ENCODE assay signal across 22 cellular contexts in genomic region chr2:151575338-151575737, GRCh38.
DNase-seq lines count a peak whose midpoint lies in the region; ATAC-seq and TF ChIP-seq lines count a peak whose summit lies in the region.
"Had no signal": no experiment of that assay in that cellular context is flagged by ENCODE, and none has a peak within 500 bp of the region (broad histone marks: within the 10 kb centered on the region; RNA-seq: fewer than 3 reads in every experiment).

No MANE protein-coding gene starts in this region.

- H3K4me3 ChIP-seq in RWPE2 (ENCODE audit: severe bottlenecking): no peak overlapping the region
- no peak overlapping the region for H3K4me3 ChIP-seq in fibroblast of pulmonary artery (replicated peaks; ENCODE audit: low read depth, low read length)
- H3K4me3 ChIP-seq in skeletal muscle cell (ENCODE audit: low read depth, low read length): no peak overlapping the region
- H3K4me3 ChIP-seq: colonic mucosa, smooth muscle cell, suprapubic skin had no signal

- no peaks in the 10 kb centered on the region for H3K27me3 Mint-ChIP-seq in progenitor cell of endocrine pancreas
- H3K27me3 Mint-ChIP-seq: B cell had no signal

- H3K9me3 ChIP-seq in RWPE2 (ENCODE audit: severe bottlenecking): no peaks in the 10 kb centered on the region
- H3K9me3 ChIP-seq: colonic mucosa, suprapubic skin had no signal

- DNase-seq in HCEC 1CT (peak; percentile 9), RWPE2 (ENCODE audit: low spot score) (no peak), fibroblast of pulmonary artery (ENCODE audit: low read depth) (peak; percentile 6), skeletal muscle cell (ENCODE audit: low read depth) (peak; percentile 13), NCI-H128 (lab: John Stamatoyannopoulos, UW; ENCODE audit: unreplicated experiment) (no peak), progenitor cell of endocrine pancreas (ENCODE audit: low spot score, unreplicated experiment) (no peak)
- DNase-seq: activated gamma-delta T cell treated with Interleukin-2 at 50 U/mL for 16 hours; amygdala; colonic mucosa; H7; NCI-H446 treated with DMSO at 0.1 percent for 48 hours; posterior cingulate gyrus; SHP77 treated with DMSO at 0.1 percent for 48 hours; stimulated activated CD4-positive, alpha-beta T cell treated with anti-CD3 and anti-CD28 coated beads, Interleukin-4, amount 100 ng/mL, for 4 hours; stimulated activated CD8-positive, alpha-beta memory T cell treated with anti-CD3 and anti-CD28 coated beads, Interleukin-4, amount 100 ng/mL, for 48 hours had no signal

- no peaks in the 10 kb centered on the region for H3K9me3 Mint-ChIP-seq in progenitor cell of endocrine pancreas (ENCODE audit: low read depth)
- H3K9me3 Mint-ChIP-seq: T-helper 1 cell treated with Interleukin-12 subunit alpha and Interleukin-12 subunit beta and Interleukin-4 antibody, amounts not matched to agents 30 μg/mL and 1 μg/mL, for 36 hours had no signal

- no peaks in the 10 kb centered on the region for H3K36me3 Mint-ChIP-seq in progenitor cell of endocrine pancreas (ENCODE audit: insufficient read depth)

- peak; percentile 48; the same call in 1 of the 3 replicates for ATAC-seq in RWPE2 (ENCODE audit: low read depth)
- no peak for ATAC-seq in GM21381 (IDR thresholded peaks at IDR 0.05; ENCODE audit: unreplicated experiment)
- ATAC-seq in HG02970 (IDR thresholded peaks at IDR 0.05; ENCODE audit: low FRiP score, unreplicated experiment): no peak
- ATAC-seq: activated CD4-positive, CD25-positive, alpha-beta regulatory T cell treated with anti-CD3 and anti-CD28 coated beads, Interleukin-2, amount 50 U/mL, for 24 hours had no signal

- no peak for TF ChIP-seq CTCF in RWPE2 (IDR thresholded peaks at IDR 0.05; ENCODE audit: poor library complexity, severe bottlenecking)
- TF ChIP-seq CTCF in fibroblast of pulmonary artery (IDR thresholded peaks at IDR 0.05; ENCODE audit: low read length, missing control alignments): no peak
- TF ChIP-seq CTCF in progenitor cell of endocrine pancreas (IDR thresholded peaks at IDR 0.05; ENCODE audit: unreplicated experiment): no peak

- H3K27ac Mint-ChIP-seq in progenitor cell of endocrine pancreas: no peak overlapping the region
- H3K27ac Mint-ChIP-seq: B cell; T-helper 1 cell treated with Interleukin-12 subunit alpha and Interleukin-12 subunit beta and Interleukin-4 antibody, amounts not matched to agents 30 μg/mL and 1 μg/mL, for 36 hours had no signal

- H3K4me3 Mint-ChIP-seq in progenitor cell of endocrine pancreas (ENCODE audit: low read depth): no peak overlapping the region
- H3K4me3 Mint-ChIP-seq: B cell; T-helper 1 cell treated with Interleukin-12 subunit alpha and Interleukin-12 subunit beta and Interleukin-4 antibody, amounts not matched to agents 30 μg/mL and 1 μg/mL, for 36 hours had no signal

- H3K27ac ChIP-seq in RWPE2 (ENCODE audit: poor library complexity, severe bottlenecking): no peak overlapping the region
- H3K27ac ChIP-seq: colonic mucosa, suprapubic skin had no signal

- no peaks in the 10 kb centered on the region for H3K36me3 ChIP-seq in RWPE2 (ENCODE audit: low read depth)
- H3K36me3 ChIP-seq: colonic mucosa, suprapubic skin had no signal

- H3K27me3 ChIP-seq in RWPE2 (ENCODE audit: insufficient read depth, poor library complexity, severe bottlenecking): no peaks in the 10 kb centered on the region
- H3K27me3 ChIP-seq: colonic mucosa, suprapubic skin had no signal

- H3K4me1 Mint-ChIP-seq in progenitor cell of endocrine pancreas (ENCODE audit: low read depth): no peaks in the 10 kb centered on the region
- H3K4me1 Mint-ChIP-seq: B cell had no signal

- H3K4me1 ChIP-seq in RWPE2 (ENCODE audit: insufficient read depth, poor library complexity, severe bottlenecking): no peaks in the 10 kb centered on the region
- H3K4me1 ChIP-seq: colonic mucosa, suprapubic skin had no signal

Comparison
In these comparisons a context has a peak if more than half of its experiments do, and no peak if none do; other contexts are left out.
1. DNase-seq: peak in HCEC 1CT (single experiment), fibroblast of pulmonary artery (single experiment) and skeletal muscle cell (single experiment); none in RWPE2 (single experiment), NCI-H128 (single experiment) and progenitor cell of endocrine pancreas (single experiment).